ENCODE assay signal across 16 cellular contexts in genomic region chr21:32141009-32141357, GRCh38.
A peak's percentile ranks its signal among the peaks of the same experiment; 100 is the strongest.
DNase-seq lines count a peak whose midpoint lies in the region; ATAC-seq and TF ChIP-seq lines count a peak whose summit lies in the region.
"Had no signal": no experiment of that assay in that cellular context is flagged by ENCODE, and none has a peak within 500 bp of the region (broad histone marks: within the 10 kb centered on the region; RNA-seq: fewer than 3 reads in every experiment).

No MANE protein-coding gene starts in this region.

- H3K4me1 Mint-ChIP-seq in neural crest cell = peaks cover 28% of the 10 kb centered on the region

- TF ChIP-seq CTCF in AG10803 (conservative IDR thresholded peaks at IDR 0.05; ENCODE audit: low read length) (no peak), HFF-Myc (IDR thresholded peaks at IDR 0.05; ENCODE audit: low read depth, low read length, missing control alignments) (no peak), fibroblast of mammary gland (conservative IDR thresholded peaks at IDR 0.05; ENCODE audit: control insufficient read depth, insufficient read depth, low read depth, low read length) (no peak), neural crest cell (conservative IDR thresholded peaks at IDR 0.05) (no peak)

- no peak overlapping the region for H3K4me3 Mint-ChIP-seq in neural crest cell
- H3K4me3 Mint-ChIP-seq: CD4-positive, alpha-beta T cell; H9 had no signal

- H3K27me3 Mint-ChIP-seq in neural crest cell (ENCODE audit: low read depth) = no peaks in the 10 kb centered on the region

- H3K27ac Mint-ChIP-seq in neural crest cell (ENCODE audit: unreplicated experiment) = peak overlapping the region; percentile 41
- H3K27ac Mint-ChIP-seq: CD4-positive, alpha-beta T cell had no signal

- peaks cover 5% of the 10 kb centered on the region for H3K9me3 Mint-ChIP-seq in neural crest cell
- H3K9me3 Mint-ChIP-seq: CD4-positive, alpha-beta T cell had no signal

- H3K4me3 ChIP-seq in AG10803 (ENCODE audit: low read length) = no peak overlapping the region
- no peak overlapping the region for H3K4me3 ChIP-seq in HFF-Myc (replicated peaks; ENCODE audit: low read depth, low read length)
- H3K4me3 ChIP-seq in fibroblast of mammary gland (ENCODE audit: control insufficient read depth, low read depth, low read length) = no peak overlapping the region
- H3K4me3 ChIP-seq: A549, GM12878 had no signal

- DNase-seq in AG10803 (ENCODE audit: low read depth) (peak; percentile 91), HFF-Myc (ENCODE audit: extremely low read depth, low read depth) (peak; percentile 67), fibroblast of mammary gland (ENCODE audit: low read depth) (peak; percentile 45), neural crest cell (ENCODE audit: low read depth, low spot score) (no peak), G401 (ENCODE audit: low spot score) (no peak), A172 (ENCODE audit: low spot score) (no peak)
- DNase-seq: AML-193; CD4-positive, alpha-beta T cell; DMS153; DMS79; GF-D8; H9 had no signal

- in situ Hi-C loops in G401 (cut with HindIII; ENCODE audit: low sequenced_read_pairs) = no loop called here

- ATAC-seq in HG03457 (IDR thresholded peaks at IDR 0.05; ENCODE audit: unreplicated experiment) = no peak
- no peak for ATAC-seq in GM18907 (IDR thresholded peaks at IDR 0.05; ENCODE audit: unreplicated experiment)
- ATAC-seq: A549, GM12878 had no signal

- no peaks in the 10 kb centered on the region for H3K36me3 Mint-ChIP-seq in neural crest cell (ENCODE audit: low read depth)

Comparison
In these comparisons a context has a peak if more than half of its experiments do, and no peak if none do; other contexts are left out.
1. DNase-seq: peak in AG10803 (single experiment), HFF-Myc (single experiment) and fibroblast of mammary gland (single experiment); none in neural crest cell (single experiment), G401 (single experiment) and A172 (single experiment).